17 cellular contexts compared by ENCODE assay signal in the genomic region with DNA sequence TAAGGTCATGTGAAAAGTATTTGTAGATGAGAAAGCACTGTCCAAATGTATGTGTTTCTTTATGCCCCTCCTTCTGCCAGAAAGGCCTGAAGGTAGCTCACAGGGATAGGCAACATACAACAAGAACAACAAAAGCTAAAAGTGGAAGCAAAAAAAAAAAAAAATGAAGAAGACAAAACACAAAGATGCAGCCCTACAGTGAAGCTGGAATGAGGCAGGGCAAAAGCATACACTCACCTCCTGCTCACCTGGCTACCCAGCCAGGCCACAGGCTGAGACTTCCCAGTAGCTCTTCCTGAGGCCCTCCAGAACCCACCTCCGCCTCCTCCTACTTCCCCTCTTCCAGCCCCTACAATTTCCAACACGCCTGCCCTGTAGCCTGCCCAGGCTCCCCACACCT. TPM values are rescaled to one million over a fixed set of nuclear protein-coding genes. Genes with fewer than 3 reads are reported as not detected.
DNase-seq lines count a peak whose midpoint lies in the region; ATAC-seq, FAIRE-seq and TF ChIP-seq lines count a peak whose summit lies in the region.
"Had no signal": no experiment of that assay in that cellular context is flagged by ENCODE, and none has a peak within 500 bp of the region (broad histone marks: within the 10 kb centered on the region; RNA-seq: fewer than 3 reads in every experiment).

No MANE protein-coding gene starts in this region.

- no peak for FAIRE-seq in bronchial epithelial cell (lab: Jason Lieb, UNC)

- no peaks in the 10 kb centered on the region for H3K9me3 Mint-ChIP-seq in Calu3 (ENCODE audit: low read depth, unreplicated experiment)
- H3K9me3 Mint-ChIP-seq in stimulated activated effector memory CD8-positive, alpha-beta T cell treated with anti-CD3 and anti-CD28 coated beads, Interleukin-12 subunit alpha, Interleukin-12 subunit beta, amount 100 ng/mL, for 72 hours = no peaks in the 10 kb centered on the region
- H3K9me3 Mint-ChIP-seq: CD8-positive, alpha-beta T cell; IgD-negative memory B cell had no signal

- CTCF ChIA-PET in Calu3 (lab: Charles Lee) = interaction anchor here (0.6 to 2.1 kb wide), 6 partner anchors 9 to 145 kb away, joined by 3 to 9 read pairs (median 4); a partner anchor contains a TSS

- peak overlapping the region; percentile 38 for H3K27ac Mint-ChIP-seq in Calu3 (ENCODE audit: unreplicated experiment)
- peak overlapping the region; percentile 56 for H3K27ac Mint-ChIP-seq in stimulated activated effector memory CD8-positive, alpha-beta T cell treated with anti-CD3 and anti-CD28 coated beads, Interleukin-12 subunit alpha, Interleukin-12 subunit beta, amount 100 ng/mL, for 72 hours
- H3K27ac Mint-ChIP-seq: CD8-positive, alpha-beta T cell had no signal

- H3K27me3 ChIP-seq in bronchial epithelial cell (ENCODE audit: control insufficient read depth, insufficient read depth, low read length) (no peaks in the 10 kb centered on the region), foreskin keratinocyte (no peaks in the 10 kb centered on the region)

- H3K4me3 Mint-ChIP-seq in Calu3 (ENCODE audit: low read depth, unreplicated experiment) = peak overlapping the region; percentile 73
- H3K4me3 Mint-ChIP-seq in stimulated activated effector memory CD8-positive, alpha-beta T cell treated with anti-CD3 and anti-CD28 coated beads, Interleukin-12 subunit alpha, Interleukin-12 subunit beta, amount 100 ng/mL, for 72 hours = no peak overlapping the region
- H3K4me3 Mint-ChIP-seq: CD8-positive, alpha-beta T cell; IgD-negative memory B cell had no signal

- H3K27me3 Mint-ChIP-seq in Calu3 (ENCODE audit: unreplicated experiment) = no peaks in the 10 kb centered on the region
- H3K27me3 Mint-ChIP-seq: IgD-negative memory B cell had no signal

- H3K36me3 ChIP-seq in bronchial epithelial cell (ENCODE audit: control insufficient read depth, insufficient read depth, low read length) (no peaks in the 10 kb centered on the region), mucosa of descending colon (ENCODE audit: low read depth) (no peaks in the 10 kb centered on the region)

- H3K4me1 Mint-ChIP-seq in Calu3 (ENCODE audit: low read depth, unreplicated experiment) = peaks cover 58% of the 10 kb centered on the region
- H3K4me1 Mint-ChIP-seq in stimulated activated effector memory CD8-positive, alpha-beta T cell treated with anti-CD3 and anti-CD28 coated beads, Interleukin-12 subunit alpha, Interleukin-12 subunit beta, amount 100 ng/mL, for 72 hours = no peaks in the 10 kb centered on the region

- H3K27ac ChIP-seq in foreskin keratinocyte = peak overlapping the region; percentile 39

- H3K4me3 ChIP-seq in bronchial epithelial cell (ENCODE audit: low read depth, low read length) (no peak overlapping the region), mucosa of descending colon (no peak overlapping the region)

- DNase-seq in Calu3 (no peak), bronchial epithelial cell (ENCODE audit: low read depth) (peak; percentile 69), foreskin keratinocyte (peak; percentile 74 to 89), mucosa of descending colon (no peak), NCI-H2196 treated with DMSO at 0.1 percent for 48 hours (lab: John Stamatoyannopoulos, UW; ENCODE audit: unreplicated experiment) (no peak), NCI-H524 (lab: John Stamatoyannopoulos, UW) (no peak)
- no peak for DNase-seq in stimulated activated effector memory CD8-positive, alpha-beta T cell treated with anti-CD3 and anti-CD28 coated beads, Interleukin-12 subunit alpha, Interleukin-12 subunit beta, amount 100 ng/mL, for 72 hours (ENCODE audit: low spot score in 2 of 2)
- DNase-seq: CD8-positive, alpha-beta T cell; DMS153; EL; H7; MV-4-11; NCI-H1417 treated with DMSO at 0.1 percent for 48 hours; NCI-H2029; NK-92 treated with Interleukin-12 subunit alpha and Interleukin-12 subunit beta, amount 100 ng/mL, for 24 hours had no signal

- BruUV-seq in Calu3 (replicated peaks; lab: Mats Ljungman, UMichigan) = no TSS peak

- peak; percentile 38 for ATAC-seq in foreskin keratinocyte
- no peak for ATAC-seq in stimulated activated effector memory CD8-positive, alpha-beta T cell treated with anti-CD3 and anti-CD28 coated beads, Interleukin-12 subunit alpha, Interleukin-12 subunit beta, amount 100 ng/mL, for 72 hours
- no peak for ATAC-seq in mucosa of descending colon
- ATAC-seq: CD8-positive, alpha-beta T cell had no signal

- H3K4me1 ChIP-seq in foreskin keratinocyte = peaks cover 22% of the 10 kb centered on the region
- peaks cover 8% of the 10 kb centered on the region for H3K4me1 ChIP-seq in mucosa of descending colon (ENCODE audit: low read depth)

- no peaks in the 10 kb centered on the region for H3K9me3 ChIP-seq in mucosa of descending colon

- TF ChIP-seq CTCF in Calu3 (IDR thresholded peaks at IDR 0.05; ENCODE audit: unreplicated experiment) = no peak
- no peak for TF ChIP-seq CTCF in bronchial epithelial cell (IDR thresholded peaks at IDR 0.05; ENCODE audit: insufficient read depth, low read length, severe bottlenecking)
- no peak for TF ChIP-seq CTCF in foreskin keratinocyte (conservative IDR thresholded peaks at IDR 0.05)
- no peak for TF ChIP-seq CTCF in mucosa of descending colon (IDR thresholded peaks at IDR 0.05)

- peaks cover 20% of the 10 kb centered on the region for H3K36me3 Mint-ChIP-seq in Calu3 (ENCODE audit: insufficient read depth, unreplicated experiment)
- no peaks in the 10 kb centered on the region for H3K36me3 Mint-ChIP-seq in stimulated activated effector memory CD8-positive, alpha-beta T cell treated with anti-CD3 and anti-CD28 coated beads, Interleukin-12 subunit alpha, Interleukin-12 subunit beta, amount 100 ng/mL, for 72 hours
- H3K36me3 Mint-ChIP-seq: IgD-negative memory B cell had no signal

- intact Hi-C loops in Calu3 (cut with micrococcal nuclease; ENCODE audit: unreplicated experiment) (loop anchor here (5.0 kb wide), 1 partner anchor 39 kb away; no protein-coding TSS in a partner anchor), mucosa of descending colon (cut with DNase I, micrococcal nuclease) (no loop called here)

RNA-seq across cellular contexts. Expression of a gene that starts 2.4 kb away (rescaled TPM):
- total RNA-seq in Calu3 (2022) (10.6 and 15.9 TPM in 2 replicates), bronchial epithelial cell (0.26 TPM in 2 replicates), foreskin keratinocyte (0.17 and 0.28 TPM in 2 replicates), mucosa of descending colon (1 to 10 TPM; 3.4 to 9.7 (median 7.4) TPM)
- polyA plus RNA-seq in foreskin keratinocyte = 0.21 and 0.29 TPM in 2 replicates
- polyA plus RNA-seq: BJ had no signal

RNA-seq across cellular contexts. Expression of a gene that starts 5.7 kb away (rescaled TPM):
- total RNA-seq in Calu3 (2022) (not detected in 2 replicates), bronchial epithelial cell (not detected in 2 replicates), foreskin keratinocyte (not detected in 2 replicates), mucosa of descending colon (under 1 TPM in 1 of 3 donors, not detected in 2; 0.48 TPM)
- polyA plus RNA-seq in foreskin keratinocyte = not detected in 2 replicates
- total RNA-seq: CD8-positive, alpha-beta T cell; H7 had no signal
- polyA plus RNA-seq: BJ, IgD-negative memory B cell had no signal

RNA-seq across cellular contexts. Expression of a gene that starts 16.4 kb away (rescaled TPM):
- total RNA-seq in Calu3 (2022) (not detected in 2 replicates), bronchial epithelial cell (not detected in 2 replicates), foreskin keratinocyte (not detected in 2 replicates), mucosa of descending colon (not detected)
- polyA plus RNA-seq in foreskin keratinocyte = 0.03 TPM in 1 of 2 replicates, not detected in the other
- total RNA-seq: CD8-positive, alpha-beta T cell had no signal
- polyA plus RNA-seq: BJ had no signal

RNA-seq across cellular contexts. Expression of a gene that starts 35.6 kb away (rescaled TPM):
- total RNA-seq in Calu3 (2022) = 33.2 and 37.7 TPM in 2 replicates
- total RNA-seq in bronchial epithelial cell = 18.2 and 19.5 TPM in 2 replicates
- total RNA-seq in foreskin keratinocyte = 22.9 and 23.2 TPM in 2 replicates
- polyA plus RNA-seq in foreskin keratinocyte = 25.2 and 27.8 TPM in 2 replicates
- 10 to 100 TPM; 23.0 to 37.4 (median 23.7) TPM for total RNA-seq in mucosa of descending colon

RNA-seq across cellular contexts. Expression of a gene that starts 36.2 kb away (rescaled TPM):
- total RNA-seq in Calu3 (2022) (22.9 and 23.7 TPM in 2 replicates), bronchial epithelial cell (20.5 and 25.5 TPM in 2 replicates), foreskin keratinocyte (22.5 and 22.9 TPM in 2 replicates), mucosa of descending colon (10 to 100 TPM; 19.0 to 20.9 (median 20.2) TPM)
- polyA plus RNA-seq in foreskin keratinocyte = 7.0 and 9.3 TPM in 2 replicates

Comparison
In these comparisons a context has a peak if more than half of its experiments do, and no peak if none do; other contexts are left out.
1. DNase-seq: peak in bronchial epithelial cell (single experiment) and foreskin keratinocyte (2 of 2); none in Calu3 (single experiment), stimulated activated effector memory CD8-positive, alpha-beta T cell treated with anti-CD3 and anti-CD28 coated beads, Interleukin-12 subunit alpha, Interleukin-12 subunit beta, amount 100 ng/mL, for 72 hours (0 of 2), mucosa of descending colon (0 of 3), NCI-H2196 treated with DMSO at 0.1 percent for 48 hours (single experiment) and NCI-H524 (0 of 2).